Comparison of ENCODE assay signal across 28 cellular contexts in the genomic region with DNA sequence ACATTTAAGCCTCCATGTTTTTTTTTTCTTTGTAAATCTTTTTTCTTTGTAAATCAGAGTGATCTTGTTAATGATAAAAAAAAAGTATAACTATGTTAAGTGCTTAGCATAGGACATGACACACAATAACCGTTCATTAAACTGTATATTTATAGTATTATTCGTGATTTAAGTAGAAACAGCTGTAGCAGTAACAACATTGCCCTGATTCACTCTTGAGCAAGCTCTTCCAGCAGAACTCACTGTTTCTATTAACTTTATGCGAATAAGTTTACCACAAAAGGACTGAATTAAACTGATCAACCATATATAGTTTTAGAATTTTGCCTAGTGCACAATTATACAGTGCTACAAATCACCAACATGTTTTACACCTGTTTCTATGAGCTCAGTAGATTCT.
"Had no signal": no experiment of that assay in that cellular context is flagged by ENCODE, and none has a peak within 500 bp of the region (broad histone marks: within the 10 kb centered on the region; RNA-seq: fewer than 3 reads in every experiment).

No MANE protein-coding gene starts in this region.

- H3K4me3 ChIP-seq: neural progenitor cell, ovary, psoas muscle, right lobe of liver, sigmoid colon, smooth muscle cell, spleen, thoracic aorta, thyroid gland, tibial nerve, upper lobe of left lung, vagina had no signal

- H2AFZ ChIP-seq: parathyroid adenoma had no signal

- ATAC-seq: natural killer cell; psoas muscle; right cardiac atrium; right lobe of liver; stimulated activated memory B cell treated with anti-CD40 and anti-IgM and Interleukin-4, amounts not matched to agents 10 μg/mL and 1 μg/mL and 100 μg/mL, for 72 hours; stimulated activated naive CD8-positive, alpha-beta T cell treated with anti-CD3 and anti-CD28 coated beads, Interleukin-15, amount 100 ng/mL, for 72 hours; stimulated activated naive CD8-positive, alpha-beta T cell treated with anti-CD3 and anti-CD28 coated beads, Interleukin-15, Interleukin-2, amounts not matched to agents 100 U/mL and 50 U/mL, for 24 hours had no signal

- H3K4me1 ChIP-seq: neural progenitor cell, parathyroid adenoma, psoas muscle, right lobe of liver, sigmoid colon, spleen, thyroid gland, tibial nerve, upper lobe of left lung, vagina had no signal

- H3K9me3 ChIP-seq: ovary, psoas muscle, right lobe of liver, sigmoid colon, spleen, thoracic aorta, thyroid gland, tibial nerve, upper lobe of left lung, vagina had no signal

- H3K79me2 ChIP-seq: parathyroid adenoma had no signal

- H3K36me3 ChIP-seq: neural progenitor cell, ovary, right lobe of liver, sigmoid colon, spleen, thoracic aorta, thyroid gland, tibial nerve, upper lobe of left lung, vagina had no signal

- H3K4me2 ChIP-seq: neural progenitor cell, smooth muscle cell had no signal

- H3K27me3 ChIP-seq: neural progenitor cell, ovary, right lobe of liver, sigmoid colon, spleen, thyroid gland, tibial nerve, upper lobe of left lung, vagina had no signal

- H3K27ac ChIP-seq: neural progenitor cell, ovary, parathyroid adenoma, psoas muscle, right lobe of liver, sigmoid colon, spleen, thoracic aorta, thyroid gland, tibial nerve, upper lobe of left lung, vagina had no signal

- FAIRE-seq: urothelium cell line had no signal

- DNase-seq: natural killer cell; occipital lobe; ovary; posterior cingulate gyrus; psoas muscle; right cardiac atrium; right lobe of liver; sigmoid colon; spleen; stimulated activated CD4-positive, alpha-beta T cell treated with anti-CD3 and anti-CD28 coated beads, Interleukin-12 subunit alpha, Interleukin-12 subunit beta, amount 100 ng/mL, for 4 hours; stimulated activated CD4-positive, alpha-beta T cell treated with anti-CD3 and anti-CD28 coated beads, Interleukin-1b, Interleukin-23, amount 100 ng/mL, for 48 hours; stimulated activated CD4-positive, alpha-beta T cell treated with anti-CD3 and anti-CD28 coated beads, Interleukin-4, amount 100 ng/mL, for 1 hour; stimulated activated CD4-positive, alpha-beta T cell treated with anti-CD3 and anti-CD28 coated beads, Interleukin-4, amount 100 ng/mL, for 4 hours; stimulated activated CD8-positive, alpha-beta memory T cell treated with anti-CD3 and anti-CD28 coated beads, Interleukin-4, amount 100 ng/mL, for 48 hours; stimulated activated naive CD4-positive, alpha-beta T cell; stimulated activated naive CD8-positive, alpha-beta T cell treated with anti-CD3 and anti-CD28 coated beads, Interleukin-15, amount 100 ng/mL, for 72 hours; stimulated activated naive CD8-positive, alpha-beta T cell treated with anti-CD3 and anti-CD28 coated beads, Interleukin-15, Interleukin-2, amounts not matched to agents 100 U/mL and 50 U/mL, for 24 hours; thyroid gland; trophoblast cell; upper lobe of left lung had no signal
